In genomic region chr6:120587381-120587780, GRCh38 we compare ENCODE assay signal across 26 cellular contexts.
"Had no signal": no experiment of that assay in that cellular context is flagged by ENCODE, and none has a peak within 500 bp of the region (broad histone marks: within the 10 kb centered on the region; RNA-seq: fewer than 3 reads in every experiment).

No MANE protein-coding gene starts in this region.

- H3K4me3 Mint-ChIP-seq: activated CD4-positive, alpha-beta T cell treated with anti-CD3 and anti-CD28 coated beads, Interleukin-2, amount 10 ng/mL, durations not matched to agents 24 days and 14 days; activated CD8-positive, alpha-beta T cell treated with anti-CD3 and anti-CD28 coated beads for 36 hours; activated naive CD4-positive, alpha-beta T cell treated with anti-CD3 and anti-CD28 coated beads, Interleukin-2, amount 50 U/mL, for 24 hours; activated naive CD8-positive, alpha-beta T cell treated with anti-CD3 and anti-CD28 coated beads, Interleukin-2, amount 10 ng/mL, durations not matched to agents 7 days and 5 days; activated T-cell treated with anti-CD3 and anti-CD28 coated beads, Interleukin-2, amount 50 U/mL, for 72 hours; activated T-helper 17 cell treated with anti-CD3 and anti-CD28 coated beads, Interleukin-2, amount 50 U/mL, for 72 hours had no signal

- H3K36me3 ChIP-seq: SJSA1 had no signal

- ATAC-seq: activated CD8-positive, alpha-beta T cell treated with anti-CD3 and anti-CD28 coated beads for 36 hours; activated T-cell treated with anti-CD3 and anti-CD28 coated beads, Interleukin-2, amount 50 U/mL, for 72 hours; activated T-helper 17 cell treated with anti-CD3 and anti-CD28 coated beads, Interleukin-2, amount 50 U/mL, for 72 hours; body of pancreas; Panc1 had no signal

- H3K9me3 Mint-ChIP-seq: activated CD4-positive, alpha-beta T cell treated with anti-CD3 and anti-CD28 coated beads, Interleukin-2, amount 10 ng/mL, durations not matched to agents 24 days and 14 days had no signal

- H3K27me3 Mint-ChIP-seq: activated CD4-positive, alpha-beta T cell treated with anti-CD3 and anti-CD28 coated beads, Interleukin-2, amount 10 ng/mL, durations not matched to agents 24 days and 14 days; activated CD8-positive, alpha-beta T cell treated with anti-CD3 and anti-CD28 coated beads for 36 hours; activated naive CD4-positive, alpha-beta T cell treated with anti-CD3 and anti-CD28 coated beads, Interleukin-2, amount 50 U/mL, for 24 hours; activated naive CD8-positive, alpha-beta T cell treated with anti-CD3 and anti-CD28 coated beads, Interleukin-2, amount 10 ng/mL, durations not matched to agents 7 days and 5 days; activated T-helper 17 cell treated with anti-CD3 and anti-CD28 coated beads, Interleukin-2, amount 50 U/mL, for 72 hours had no signal

- H3K9me3 ChIP-seq: body of pancreas had no signal

- H3K36me3 Mint-ChIP-seq: activated naive CD4-positive, alpha-beta T cell treated with anti-CD3 and anti-CD28 coated beads, Interleukin-2, amount 50 U/mL, for 24 hours; activated naive CD8-positive, alpha-beta T cell treated with anti-CD3 and anti-CD28 coated beads, Interleukin-2, amount 10 ng/mL, durations not matched to agents 7 days and 5 days had no signal

- H3K4me3 ChIP-seq: body of pancreas, SJSA1 had no signal

- H3K4me1 ChIP-seq: body of pancreas, SJSA1 had no signal

- H3K27me3 ChIP-seq: body of pancreas, SJSA1 had no signal

- H3K27ac ChIP-seq: body of pancreas, SJSA1 had no signal

- H3K27ac Mint-ChIP-seq: activated CD4-positive, alpha-beta T cell treated with anti-CD3 and anti-CD28 coated beads, Interleukin-2, amount 10 ng/mL, durations not matched to agents 24 days and 14 days; activated CD8-positive, alpha-beta T cell treated with anti-CD3 and anti-CD28 coated beads for 36 hours; activated naive CD4-positive, alpha-beta T cell treated with anti-CD3 and anti-CD28 coated beads, Interleukin-2, amount 50 U/mL, for 24 hours; activated naive CD8-positive, alpha-beta T cell treated with anti-CD3 and anti-CD28 coated beads, Interleukin-2, amount 10 ng/mL, durations not matched to agents 7 days and 5 days; activated T-cell treated with anti-CD3 and anti-CD28 coated beads, Interleukin-2, amount 50 U/mL, for 72 hours; activated T-helper 17 cell treated with anti-CD3 and anti-CD28 coated beads, Interleukin-2, amount 50 U/mL, for 72 hours had no signal

- H3K4me1 Mint-ChIP-seq: activated CD4-positive, alpha-beta T cell treated with anti-CD3 and anti-CD28 coated beads, Interleukin-2, amount 10 ng/mL, durations not matched to agents 24 days and 14 days; activated naive CD4-positive, alpha-beta T cell treated with anti-CD3 and anti-CD28 coated beads, Interleukin-2, amount 50 U/mL, for 24 hours; activated naive CD8-positive, alpha-beta T cell treated with anti-CD3 and anti-CD28 coated beads, Interleukin-2, amount 10 ng/mL, durations not matched to agents 7 days and 5 days; activated T-helper 17 cell treated with anti-CD3 and anti-CD28 coated beads, Interleukin-2, amount 50 U/mL, for 72 hours had no signal

- DNase-seq: activated CD4-positive, alpha-beta T cell treated with anti-CD3 and anti-CD28 coated beads, Interleukin-2, amount 10 ng/mL, durations not matched to agents 24 days and 14 days; activated CD4-positive, alpha-beta T cell treated with anti-CD3 and anti-CD28 coated beads, Interleukin-2, amount 50 U/mL, for 4 hours; activated CD8-positive, alpha-beta T cell treated with anti-CD3 and anti-CD28 coated beads for 36 hours; activated effector memory CD4-positive, alpha-beta T cell treated with anti-CD3 and anti-CD28 coated beads, Interleukin-2, amount 50 U/mL, for 16 hours; activated naive CD4-positive, alpha-beta T cell; activated naive CD8-positive, alpha-beta T cell treated with anti-CD3 and anti-CD28 coated beads, Interleukin-2, amount 10 ng/mL, durations not matched to agents 7 days and 5 days; activated T-cell treated with anti-CD3 and anti-CD28 coated beads, Interleukin-2, amount 50 U/mL, for 1 hour; activated T-cell treated with anti-CD3 and anti-CD28 coated beads, Interleukin-2, amount 50 U/mL, for 72 hours; body of pancreas; caudate nucleus; cerebellar nuclear complex; NCI-H1105; NCI-H1417 treated with DMSO at 0.1 percent for 48 hours; NCI-H187 treated with DMSO at 0.1 percent for 48 hours; NCI-H2081; NCI-H226; NCI-H446 treated with DMSO at 0.1 percent for 48 hours; NCI-H524; NCI-H69; NCI-H82; NK-92 treated with Interleukin-12 subunit alpha and Interleukin-12 subunit beta, amount 100 ng/mL, for 24 hours; SHP77 had no signal
